ENCODE assay signal across 8 cellular contexts in genomic region chr3:171614318-171614967, GRCh38.
DNase-seq lines count a peak whose midpoint lies in the region; TF ChIP-seq lines count a peak whose summit lies in the region.

No MANE protein-coding gene starts in this region.

- H3K4me3 ChIP-seq in AG10803 (ENCODE audit: low read length) (no peak overlapping the region), astrocyte of the cerebellum (ENCODE audit: low read depth, low read length) (no peak overlapping the region)

- in situ Hi-C loops in astrocyte of the cerebellum (cut with HindIII; ENCODE audit: low sequenced_read_pairs): no loop called here

- DNase-seq in AG10803 (ENCODE audit: low read depth) (no peak), GM20000 (ENCODE audit: low spot score) (peak; percentile 49), astrocyte of the cerebellum (ENCODE audit: low read depth) (no peak), left kidney (ENCODE audit: low read depth, low spot score) (peak; percentile 81), COLO829 (ENCODE audit: low spot score) (no peak), NCI-H510A (lab: John Stamatoyannopoulos, UW) (no peak), DMS53 (lab: John Stamatoyannopoulos, UW) (no peak), DMS153 treated with DMSO at 0.1 percent for 48 hours (lab: John Stamatoyannopoulos, UW; ENCODE audit: unreplicated experiment) (no peak)

- TF ChIP-seq CTCF in AG10803 (conservative IDR thresholded peaks at IDR 0.05; ENCODE audit: low read length) (peak; percentile 52), GM20000 (IDR thresholded peaks at IDR 0.05; ENCODE audit: extremely low read depth, missing control alignments) (peak; percentile 68), astrocyte of the cerebellum (IDR thresholded peaks at IDR 0.05; ENCODE audit: low read depth, low read length, missing control alignments) (peak; percentile 77)

Comparison
In these comparisons a context has a peak if more than half of its experiments do, and no peak if none do; other contexts are left out.
1. DNase-seq: peak in GM20000 (single experiment) and left kidney (single experiment); none in AG10803 (single experiment), astrocyte of the cerebellum (single experiment), COLO829 (single experiment), NCI-H510A (single experiment), DMS53 (single experiment) and DMS153 treated with DMSO at 0.1 percent for 48 hours (single experiment).
2. Peak in every context shown above with its lines, with median percentiles within 50 percentile points of each other: CTCF ChIP-seq.